1 cellular context compared by ENCODE assay signal in the genomic region with DNA sequence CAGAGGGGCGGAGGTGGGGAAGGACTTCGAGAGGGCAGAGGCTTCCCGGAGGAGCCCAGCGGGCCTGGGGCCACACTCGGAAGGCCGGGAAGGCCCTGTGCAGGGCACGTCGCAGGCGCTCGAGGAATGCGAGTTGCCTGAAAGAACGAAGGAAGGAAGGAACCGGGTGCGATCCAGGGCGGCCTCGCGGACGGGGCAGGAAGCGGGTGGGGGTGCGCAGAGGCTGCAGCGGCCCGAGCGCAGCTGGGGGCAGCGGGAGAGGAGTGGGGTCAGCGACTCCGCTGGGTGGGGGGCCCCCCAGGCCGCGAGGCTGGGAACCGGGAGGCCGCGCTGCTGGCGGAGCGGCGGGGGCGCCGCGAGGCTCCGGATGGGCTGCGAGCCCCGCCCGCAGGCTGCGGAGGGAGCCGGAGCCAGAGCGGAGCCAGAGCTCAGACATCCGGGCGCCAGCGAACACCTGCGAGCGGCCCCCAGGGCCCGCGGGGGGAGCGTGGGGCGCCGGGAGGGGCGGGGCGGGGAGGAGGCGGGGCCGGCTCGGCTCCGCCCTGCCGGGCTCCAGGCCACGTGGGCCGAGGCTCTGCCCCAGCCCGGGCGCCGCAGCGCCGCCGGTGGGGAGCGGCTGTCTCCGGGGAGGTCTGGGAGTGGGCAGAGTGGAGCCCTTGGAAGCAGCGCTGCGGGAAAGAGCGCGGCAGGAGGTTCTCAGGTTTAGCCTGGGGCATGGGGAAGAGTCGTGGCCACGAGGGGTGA.
TF ChIP-seq lines count a peak whose summit lies in the region.

No MANE protein-coding gene starts in this region.

TF ChIP-seq in HepG2, 621 proteins besides CTCF, POLR2A, EP300 and RAD21 (continued from another document and continues in another):
- TF ChIP-seq, protein P1, sequence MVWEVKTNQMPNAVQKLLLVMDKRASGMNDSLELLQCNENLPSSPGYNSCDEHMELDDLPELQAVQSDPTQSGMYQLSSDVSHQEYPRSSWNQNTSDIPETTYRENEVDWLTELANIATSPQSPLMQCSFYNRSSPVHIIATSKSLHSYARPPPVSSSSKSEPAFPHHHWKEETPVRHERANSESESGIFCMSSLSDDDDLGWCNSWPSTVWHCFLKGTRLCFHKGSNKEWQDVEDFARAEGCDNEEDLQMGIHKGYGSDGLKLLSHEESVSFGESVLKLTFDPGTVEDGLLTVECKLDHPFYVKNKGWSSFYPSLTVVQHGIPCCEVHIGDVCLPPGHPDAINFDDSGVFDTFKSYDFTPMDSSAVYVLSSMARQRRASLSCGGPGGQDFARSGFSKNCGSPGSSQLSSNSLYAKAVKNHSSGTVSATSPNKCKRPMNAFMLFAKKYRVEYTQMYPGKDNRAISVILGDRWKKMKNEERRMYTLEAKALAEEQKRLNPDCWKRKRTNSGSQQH (CRISPR knock-in tag; IDR thresholded peaks at IDR 0.05; ENCODE audit: low read depth), result peak; percentile 30; the same call in 1 of the 2 replicates
- TF ChIP-seq, protein P2, sequence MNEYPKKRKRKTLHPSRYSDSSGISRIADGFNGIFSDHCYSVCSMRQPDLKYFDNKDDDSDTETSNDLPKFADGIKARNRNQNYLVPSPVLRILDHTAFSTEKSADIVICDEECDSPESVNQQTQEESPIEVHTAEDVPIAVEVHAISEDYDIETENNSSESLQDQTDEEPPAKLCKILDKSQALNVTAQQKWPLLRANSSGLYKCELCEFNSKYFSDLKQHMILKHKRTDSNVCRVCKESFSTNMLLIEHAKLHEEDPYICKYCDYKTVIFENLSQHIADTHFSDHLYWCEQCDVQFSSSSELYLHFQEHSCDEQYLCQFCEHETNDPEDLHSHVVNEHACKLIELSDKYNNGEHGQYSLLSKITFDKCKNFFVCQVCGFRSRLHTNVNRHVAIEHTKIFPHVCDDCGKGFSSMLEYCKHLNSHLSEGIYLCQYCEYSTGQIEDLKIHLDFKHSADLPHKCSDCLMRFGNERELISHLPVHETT (CRISPR knock-in tag; conservative IDR thresholded peaks at IDR 0.05), result no peak; the same call in 1 of the 2 replicates
- TF ChIP-seq ZNF30 (CRISPR knock-in tag; IDR thresholded peaks at IDR 0.05), result no peak
- TF ChIP-seq ZNF367 (CRISPR knock-in tag; IDR thresholded peaks at IDR 0.05; ENCODE audit: borderline replicate concordance), result no peak
- no peak for TF ChIP-seq SOX6 (IDR thresholded peaks at IDR 0.05)
- TF ChIP-seq SOX6 (CRISPR knock-in tag; IDR thresholded peaks at IDR 0.05), result no peak
- TF ChIP-seq ZMYM3 (CRISPR knock-in tag; IDR thresholded peaks at IDR 0.05), result peak; percentile 53
- TF ChIP-seq, protein P3, sequence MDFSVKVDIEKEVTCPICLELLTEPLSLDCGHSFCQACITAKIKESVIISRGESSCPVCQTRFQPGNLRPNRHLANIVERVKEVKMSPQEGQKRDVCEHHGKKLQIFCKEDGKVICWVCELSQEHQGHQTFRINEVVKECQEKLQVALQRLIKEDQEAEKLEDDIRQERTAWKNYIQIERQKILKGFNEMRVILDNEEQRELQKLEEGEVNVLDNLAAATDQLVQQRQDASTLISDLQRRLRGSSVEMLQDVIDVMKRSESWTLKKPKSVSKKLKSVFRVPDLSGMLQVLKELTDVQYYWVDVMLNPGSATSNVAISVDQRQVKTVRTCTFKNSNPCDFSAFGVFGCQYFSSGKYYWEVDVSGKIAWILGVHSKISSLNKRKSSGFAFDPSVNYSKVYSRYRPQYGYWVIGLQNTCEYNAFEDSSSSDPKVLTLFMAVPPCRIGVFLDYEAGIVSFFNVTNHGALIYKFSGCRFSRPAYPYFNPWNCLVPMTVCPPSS (IDR thresholded peaks at IDR 0.05), result no peak
- TF ChIP-seq, protein P4, sequence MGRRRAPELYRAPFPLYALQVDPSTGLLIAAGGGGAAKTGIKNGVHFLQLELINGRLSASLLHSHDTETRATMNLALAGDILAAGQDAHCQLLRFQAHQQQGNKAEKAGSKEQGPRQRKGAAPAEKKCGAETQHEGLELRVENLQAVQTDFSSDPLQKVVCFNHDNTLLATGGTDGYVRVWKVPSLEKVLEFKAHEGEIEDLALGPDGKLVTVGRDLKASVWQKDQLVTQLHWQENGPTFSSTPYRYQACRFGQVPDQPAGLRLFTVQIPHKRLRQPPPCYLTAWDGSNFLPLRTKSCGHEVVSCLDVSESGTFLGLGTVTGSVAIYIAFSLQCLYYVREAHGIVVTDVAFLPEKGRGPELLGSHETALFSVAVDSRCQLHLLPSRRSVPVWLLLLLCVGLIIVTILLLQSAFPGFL (CRISPR knock-in tag; IDR thresholded peaks at IDR 0.05), result no peak
- TF ChIP-seq, protein P5, sequence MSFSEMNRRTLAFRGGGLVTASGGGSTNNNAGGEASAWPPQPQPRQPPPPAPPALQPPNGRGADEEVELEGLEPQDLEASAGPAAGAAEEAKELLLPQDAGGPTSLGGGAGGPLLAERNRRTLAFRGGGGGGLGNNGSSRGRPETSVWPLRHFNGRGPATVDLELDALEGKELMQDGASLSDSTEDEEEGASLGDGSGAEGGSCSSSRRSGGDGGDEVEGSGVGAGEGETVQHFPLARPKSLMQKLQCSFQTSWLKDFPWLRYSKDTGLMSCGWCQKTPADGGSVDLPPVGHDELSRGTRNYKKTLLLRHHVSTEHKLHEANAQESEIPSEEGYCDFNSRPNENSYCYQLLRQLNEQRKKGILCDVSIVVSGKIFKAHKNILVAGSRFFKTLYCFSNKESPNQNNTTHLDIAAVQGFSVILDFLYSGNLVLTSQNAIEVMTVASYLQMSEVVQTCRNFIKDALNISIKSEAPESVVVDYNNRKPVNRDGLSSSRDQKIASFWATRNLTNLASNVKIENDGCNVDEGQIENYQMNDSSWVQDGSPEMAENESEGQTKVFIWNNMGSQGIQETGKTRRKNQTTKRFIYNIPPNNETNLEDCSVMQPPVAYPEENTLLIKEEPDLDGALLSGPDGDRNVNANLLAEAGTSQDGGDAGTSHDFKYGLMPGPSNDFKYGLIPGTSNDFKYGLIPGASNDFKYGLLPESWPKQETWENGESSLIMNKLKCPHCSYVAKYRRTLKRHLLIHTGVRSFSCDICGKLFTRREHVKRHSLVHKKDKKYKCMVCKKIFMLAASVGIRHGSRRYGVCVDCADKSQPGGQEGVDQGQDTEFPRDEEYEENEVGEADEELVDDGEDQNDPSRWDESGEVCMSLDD (CRISPR knock-in tag; IDR thresholded peaks at IDR 0.05; ENCODE audit: borderline replicate concordance), result no peak
- TF ChIP-seq ZNF44 (CRISPR knock-in tag; IDR thresholded peaks at IDR 0.05), result peak; percentile 81; the same call in 1 of the 2 replicates
- TF ChIP-seq HHEX (CRISPR knock-in tag; IDR thresholded peaks at IDR 0.05), result no peak
- TF ChIP-seq KLF16 (CRISPR knock-in tag; IDR thresholded peaks at IDR 0.05), result peak in 1 of 2 experiments; percentile 40; a peak in 1 of 4 replicates
- TF ChIP-seq NFYC (CRISPR knock-in tag; IDR thresholded peaks at IDR 0.05), result no peak
- TF ChIP-seq ATRX (CRISPR knock-in tag; IDR thresholded peaks at IDR 0.05; ENCODE audit: borderline replicate concordance), result no peak
- TF ChIP-seq CREM (IDR thresholded peaks at IDR 0.05), result no peak
- no peak for TF ChIP-seq CREM (CRISPR knock-in tag; IDR thresholded peaks at IDR 0.05)
- no peak for TF ChIP-seq PRPF4 (IDR thresholded peaks at IDR 0.05; ENCODE audit: low read depth, low read length, poor library complexity, severe bottlenecking)
- no peak for TF ChIP-seq ZNF598 (CRISPR knock-in tag; IDR thresholded peaks at IDR 0.05; ENCODE audit: borderline replicate concordance)
- TF ChIP-seq, protein P6, sequence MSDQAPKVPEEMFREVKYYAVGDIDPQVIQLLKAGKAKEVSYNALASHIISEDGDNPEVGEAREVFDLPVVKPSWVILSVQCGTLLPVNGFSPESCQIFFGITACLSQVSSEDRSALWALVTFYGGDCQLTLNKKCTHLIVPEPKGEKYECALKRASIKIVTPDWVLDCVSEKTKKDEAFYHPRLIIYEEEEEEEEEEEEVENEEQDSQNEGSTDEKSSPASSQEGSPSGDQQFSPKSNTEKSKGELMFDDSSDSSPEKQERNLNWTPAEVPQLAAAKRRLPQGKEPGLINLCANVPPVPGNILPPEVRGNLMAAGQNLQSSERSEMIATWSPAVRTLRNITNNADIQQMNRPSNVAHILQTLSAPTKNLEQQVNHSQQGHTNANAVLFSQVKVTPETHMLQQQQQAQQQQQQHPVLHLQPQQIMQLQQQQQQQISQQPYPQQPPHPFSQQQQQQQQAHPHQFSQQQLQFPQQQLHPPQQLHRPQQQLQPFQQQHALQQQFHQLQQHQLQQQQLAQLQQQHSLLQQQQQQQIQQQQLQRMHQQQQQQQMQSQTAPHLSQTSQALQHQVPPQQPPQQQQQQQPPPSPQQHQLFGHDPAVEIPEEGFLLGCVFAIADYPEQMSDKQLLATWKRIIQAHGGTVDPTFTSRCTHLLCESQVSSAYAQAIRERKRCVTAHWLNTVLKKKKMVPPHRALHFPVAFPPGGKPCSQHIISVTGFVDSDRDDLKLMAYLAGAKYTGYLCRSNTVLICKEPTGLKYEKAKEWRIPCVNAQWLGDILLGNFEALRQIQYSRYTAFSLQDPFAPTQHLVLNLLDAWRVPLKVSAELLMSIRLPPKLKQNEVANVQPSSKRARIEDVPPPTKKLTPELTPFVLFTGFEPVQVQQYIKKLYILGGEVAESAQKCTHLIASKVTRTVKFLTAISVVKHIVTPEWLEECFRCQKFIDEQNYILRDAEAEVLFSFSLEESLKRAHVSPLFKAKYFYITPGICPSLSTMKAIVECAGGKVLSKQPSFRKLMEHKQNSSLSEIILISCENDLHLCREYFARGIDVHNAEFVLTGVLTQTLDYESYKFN (CRISPR knock-in tag; conservative IDR thresholded peaks at IDR 0.05), result peak; percentile 61
- TF ChIP-seq, protein P7, sequence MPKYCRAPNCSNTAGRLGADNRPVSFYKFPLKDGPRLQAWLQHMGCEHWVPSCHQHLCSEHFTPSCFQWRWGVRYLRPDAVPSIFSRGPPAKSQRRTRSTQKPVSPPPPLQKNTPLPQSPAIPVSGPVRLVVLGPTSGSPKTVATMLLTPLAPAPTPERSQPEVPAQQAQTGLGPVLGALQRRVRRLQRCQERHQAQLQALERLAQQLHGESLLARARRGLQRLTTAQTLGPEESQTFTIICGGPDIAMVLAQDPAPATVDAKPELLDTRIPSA (CRISPR knock-in tag; IDR thresholded peaks at IDR 0.05; ENCODE audit: borderline replicate concordance), result no peak
- peak; percentile 77 for TF ChIP-seq MAZ (IDR thresholded peaks at IDR 0.05; ENCODE audit: borderline replicate concordance, low read depth, low read length)
- peak; percentile 90 for TF ChIP-seq MAZ (CRISPR knock-in tag; IDR thresholded peaks at IDR 0.05; ENCODE audit: low read depth)
- TF ChIP-seq ZNF775 (CRISPR knock-in tag; IDR thresholded peaks at IDR 0.05; ENCODE audit: borderline replicate concordance), result no peak
- no peak for TF ChIP-seq SNRNP70 (IDR thresholded peaks at IDR 0.05; ENCODE audit: low read depth, low read length)
- TF ChIP-seq HNRNPUL1 (IDR thresholded peaks at IDR 0.05; ENCODE audit: low read depth, low read length), result no peak
- no peak; the same call in 1 of the 2 replicates for TF ChIP-seq KMT2B (CRISPR knock-in tag; IDR thresholded peaks at IDR 0.05)
- TF ChIP-seq, protein P8, sequence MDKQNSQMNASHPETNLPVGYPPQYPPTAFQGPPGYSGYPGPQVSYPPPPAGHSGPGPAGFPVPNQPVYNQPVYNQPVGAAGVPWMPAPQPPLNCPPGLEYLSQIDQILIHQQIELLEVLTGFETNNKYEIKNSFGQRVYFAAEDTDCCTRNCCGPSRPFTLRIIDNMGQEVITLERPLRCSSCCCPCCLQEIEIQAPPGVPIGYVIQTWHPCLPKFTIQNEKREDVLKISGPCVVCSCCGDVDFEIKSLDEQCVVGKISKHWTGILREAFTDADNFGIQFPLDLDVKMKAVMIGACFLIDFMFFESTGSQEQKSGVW (CRISPR knock-in tag; IDR thresholded peaks at IDR 0.05; ENCODE audit: borderline replicate concordance), result no peak
- TF ChIP-seq BCL6 (CRISPR knock-in tag; IDR thresholded peaks at IDR 0.05), result peak; percentile 60
- TF ChIP-seq RBFOX2 (IDR thresholded peaks at IDR 0.05; ENCODE audit: low read depth, low read length), result peak; percentile 87
- TF ChIP-seq KDM1A (CRISPR knock-in tag; IDR thresholded peaks at IDR 0.05), result no peak; the same call in 1 of the 2 replicates
- peak; percentile 76; the same call in 1 of the 2 replicates for TF ChIP-seq ZNF543 (CRISPR knock-in tag; IDR thresholded peaks at IDR 0.05)
- TF ChIP-seq ZNF768 (CRISPR knock-in tag; IDR thresholded peaks at IDR 0.05), result peak; percentile 59
- TF ChIP-seq KDM3A (CRISPR knock-in tag; IDR thresholded peaks at IDR 0.05; ENCODE audit: low read depth), result no peak
- TF ChIP-seq FOXK2 (IDR thresholded peaks at IDR 0.05), result no peak
- TF ChIP-seq, protein P9, sequence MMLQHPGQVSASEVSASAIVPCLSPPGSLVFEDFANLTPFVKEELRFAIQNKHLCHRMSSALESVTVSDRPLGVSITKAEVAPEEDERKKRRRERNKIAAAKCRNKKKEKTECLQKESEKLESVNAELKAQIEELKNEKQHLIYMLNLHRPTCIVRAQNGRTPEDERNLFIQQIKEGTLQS (CRISPR knock-in tag; IDR thresholded peaks at IDR 0.05), result no peak
- TF ChIP-seq ARNTL (CRISPR knock-in tag; IDR thresholded peaks at IDR 0.05), result no peak
- no peak for TF ChIP-seq ZNF468 (CRISPR knock-in tag; IDR thresholded peaks at IDR 0.05)
- peak; percentile 42 for TF ChIP-seq ASH2L (IDR thresholded peaks at IDR 0.05; ENCODE audit: insufficient read length, low read depth, low read length)
- no peak for TF ChIP-seq MZF1 (CRISPR knock-in tag; IDR thresholded peaks at IDR 0.05; ENCODE audit: borderline replicate concordance)
- TF ChIP-seq ATF7-NPFF (CRISPR knock-in tag; IDR thresholded peaks at IDR 0.05; ENCODE audit: low read depth), result peak; percentile 82; the same call in 1 of the 2 replicates
- TF ChIP-seq SP1 (IDR thresholded peaks at IDR 0.05), result no peak
- peak; percentile 27; the same call in 1 of the 2 replicates for TF ChIP-seq SP1 (CRISPR knock-in tag; IDR thresholded peaks at IDR 0.05)
- TF ChIP-seq JUNB (CRISPR knock-in tag; IDR thresholded peaks at IDR 0.05; ENCODE audit: borderline replicate concordance), result no peak
- TF ChIP-seq MEIS2 (CRISPR knock-in tag; IDR thresholded peaks at IDR 0.05), result peak; percentile 72; the same call in 1 of the 2 replicates
- TF ChIP-seq, protein P10, sequence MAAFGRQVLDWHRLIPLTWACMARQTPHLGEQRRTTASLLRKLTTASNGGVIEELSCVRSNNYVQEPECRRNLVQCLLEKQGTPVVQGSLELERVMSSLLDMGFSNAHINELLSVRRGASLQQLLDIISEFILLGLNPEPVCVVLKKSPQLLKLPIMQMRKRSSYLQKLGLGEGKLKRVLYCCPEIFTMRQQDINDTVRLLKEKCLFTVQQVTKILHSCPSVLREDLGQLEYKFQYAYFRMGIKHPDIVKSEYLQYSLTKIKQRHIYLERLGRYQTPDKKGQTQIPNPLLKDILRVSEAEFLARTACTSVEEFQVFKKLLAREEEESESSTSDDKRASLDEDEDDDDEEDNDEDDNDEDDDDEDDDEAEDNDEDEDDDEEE (CRISPR knock-in tag; IDR thresholded peaks at IDR 0.05), result 0 out of 2 replicates have a peak, but pooled peaks have one; percentile 51
- TF ChIP-seq SALL2 (CRISPR knock-in tag; IDR thresholded peaks at IDR 0.05), result no peak
- peak; percentile 81 for TF ChIP-seq ZFX (CRISPR knock-in tag; IDR thresholded peaks at IDR 0.05; ENCODE audit: low read depth)
- no peak for TF ChIP-seq ZNF549 (CRISPR knock-in tag; IDR thresholded peaks at IDR 0.05)
- no peak for TF ChIP-seq ZNF879 (CRISPR knock-in tag; IDR thresholded peaks at IDR 0.05)
